ENCODE assay signal across 13 cellular contexts in genomic region chrY:20798351-20799049, GRCh38. TPM values are rescaled to one million over a fixed set of nuclear protein-coding genes. Genes with fewer than 3 reads are reported as not detected.
DNase-seq lines count a peak whose midpoint lies in the region; ATAC-seq and TF ChIP-seq lines count a peak whose summit lies in the region.
"Had no signal": no experiment of that assay in that cellular context is flagged by ENCODE, and none has a peak within 500 bp of the region (broad histone marks: within the 10 kb centered on the region; RNA-seq: fewer than 3 reads in every experiment).

No MANE protein-coding gene starts in this region.

- H3K27ac ChIP-seq in OCI-LY1 (ENCODE audit: low read depth, low read length, poor library complexity, severe bottlenecking) = no peak overlapping the region
- H3K27ac ChIP-seq in naive thymus-derived CD4-positive, alpha-beta T cell (ENCODE audit: low read depth, low read length) = no peak overlapping the region
- no peak overlapping the region for H3K27ac ChIP-seq in foreskin keratinocyte
- H3K27ac ChIP-seq: hepatocyte had no signal

- peak; percentile 61 for DNase-seq in activated CD4-positive, alpha-beta T cell treated with anti-CD3 and anti-CD28 coated beads, Interleukin-2, amount 10 ng/mL, durations not matched to agents 24 days and 14 days
- DNase-seq in activated CD4-positive, alpha-beta T cell treated with anti-CD3 and anti-CD28 coated beads, Interleukin-2, amount 50 U/mL, for 1 hour = no peak
- DNase-seq in naive thymus-derived CD4-positive, alpha-beta T cell = no peak
- DNase-seq in NCI-H146 treated with DMSO at 0.1 percent for 48 hours (lab: John Stamatoyannopoulos, UW; ENCODE audit: unreplicated experiment) = no peak
- no peak for DNase-seq in foreskin keratinocyte
- DNase-seq in ACHN = no peak
- DNase-seq: NCI-H524 treated with DMSO at 0.1 percent for 48 hours, right cardiac atrium had no signal

- H3K9ac ChIP-seq in OCI-LY1 (ENCODE audit: low read length) = no peak overlapping the region

- H3K4me3 Mint-ChIP-seq in activated CD4-positive, alpha-beta T cell treated with anti-CD3 and anti-CD28 coated beads, Interleukin-2, amount 10 ng/mL, durations not matched to agents 24 days and 14 days = peak overlapping the region; percentile 34
- peak overlapping the region in 5 of 10 donors; percentile 52 to 72 (median 69) for H3K4me3 Mint-ChIP-seq in naive thymus-derived CD4-positive, alpha-beta T cell
- H3K4me3 Mint-ChIP-seq: mesothelial cell of epicardium had no signal

- H3K4me1 ChIP-seq in OCI-LY1 (ENCODE audit: insufficient read depth, low read length, severe bottlenecking) (peaks cover 5% of the 10 kb centered on the region), foreskin keratinocyte (no peaks in the 10 kb centered on the region)
- H3K4me1 ChIP-seq in naive thymus-derived CD4-positive, alpha-beta T cell (ENCODE audit: control insufficient read depth in 2 of 2, insufficient read depth in 2 of 2, low read length in 2 of 2) = no peaks in the 10 kb centered on the region

- no peaks in the 10 kb centered on the region for H3K9me3 ChIP-seq in OCI-LY1 (ENCODE audit: low read length)
- no peaks in the 10 kb centered on the region for H3K9me3 ChIP-seq in naive thymus-derived CD4-positive, alpha-beta T cell (ENCODE audit: control insufficient read depth in 2 of 3, low read length in 3 of 3)

- H4K20me1 ChIP-seq in OCI-LY1 (ENCODE audit: insufficient read depth, low read length) = no peaks in the 10 kb centered on the region

- in situ Hi-C loops in ACHN (cut with HindIII; ENCODE audit: low pct_ligation_motif_present, low pct_unique_long_range_greater_than_20kb, low sequenced_read_pairs) = no loop called here

- peak overlapping the region; percentile 55 for H3K4me2 ChIP-seq in OCI-LY1 (ENCODE audit: low read length)
- H3K4me2 ChIP-seq: hepatocyte had no signal

- H3K27me3 ChIP-seq in OCI-LY1 (ENCODE audit: insufficient read depth, low read length) = no peaks in the 10 kb centered on the region
- no peaks in the 10 kb centered on the region for H3K27me3 ChIP-seq in naive thymus-derived CD4-positive, alpha-beta T cell (ENCODE audit: control insufficient read depth in 2 of 2, insufficient read depth in 2 of 2, low read length in 2 of 2)
- no peaks in the 10 kb centered on the region for H3K27me3 ChIP-seq in foreskin keratinocyte
- H3K27me3 ChIP-seq: hepatocyte had no signal

- intact Hi-C loops in activated CD4-positive, alpha-beta T cell treated with anti-CD3 and anti-CD28 coated beads, Interleukin-2, amount 10 ng/mL, durations not matched to agents 24 days and 14 days (cut with micrococcal nuclease) = no loop called here
- intact Hi-C loops in naive thymus-derived CD4-positive, alpha-beta T cell (cut with micrococcal nuclease) = no loop called here

- no peak overlapping the region for H2AFZ ChIP-seq in OCI-LY1 (ENCODE audit: low read length)
- H2AFZ ChIP-seq: hepatocyte had no signal

- H3K9me2 ChIP-seq in OCI-LY1 (ENCODE audit: low read depth, low read length) = no peaks in the 10 kb centered on the region

- H3K36me3 Mint-ChIP-seq in activated CD4-positive, alpha-beta T cell treated with anti-CD3 and anti-CD28 coated beads, Interleukin-2, amount 10 ng/mL, durations not matched to agents 24 days and 14 days (ENCODE audit: low read depth) = peaks cover 2% of the 10 kb centered on the region
- peaks cover 0 to 19% (median 0%) of the 10 kb centered on the region in 5 donors for H3K36me3 Mint-ChIP-seq in naive thymus-derived CD4-positive, alpha-beta T cell
- H3K36me3 Mint-ChIP-seq: mesothelial cell of epicardium, T-cell had no signal

- POLR2A ChIA-PET in naive thymus-derived CD4-positive, alpha-beta T cell (lab: Charles Lee) = no interaction called here

- peak overlapping the region; percentile 41 for H3K4me3 ChIP-seq in OCI-LY1 (ENCODE audit: low read depth, low read length, poor library complexity, severe bottlenecking)
- H3K4me3 ChIP-seq in naive thymus-derived CD4-positive, alpha-beta T cell (ENCODE audit: low read length) = peak overlapping the region; percentile 27
- H3K4me3 ChIP-seq: hepatocyte had no signal

- H3F3A ChIP-seq in OCI-LY1 (ENCODE audit: insufficient read depth, low read length) = no peaks in the 10 kb centered on the region

- ATAC-seq in HG02588 (IDR thresholded peaks at IDR 0.05; ENCODE audit: unreplicated experiment) (peak; percentile 92), foreskin keratinocyte (no peak)
- no peak for ATAC-seq in naive thymus-derived CD4-positive, alpha-beta T cell
- ATAC-seq: right cardiac atrium had no signal

- no peaks in the 10 kb centered on the region for H3K36me3 ChIP-seq in OCI-LY1 (ENCODE audit: insufficient read depth, low read length)
- H3K36me3 ChIP-seq in naive thymus-derived CD4-positive, alpha-beta T cell (ENCODE audit: control insufficient read depth in 2 of 3, insufficient read depth in 3 of 3, low read length in 3 of 3) = no peaks in the 10 kb centered on the region

- H3K9me3 Mint-ChIP-seq in activated CD4-positive, alpha-beta T cell treated with anti-CD3 and anti-CD28 coated beads, Interleukin-2, amount 10 ng/mL, durations not matched to agents 24 days and 14 days = peaks cover 4% of the 10 kb centered on the region
- peaks cover 0 to 16% (median 0%) of the 10 kb centered on the region in 11 donors for H3K9me3 Mint-ChIP-seq in naive thymus-derived CD4-positive, alpha-beta T cell
- H3K9me3 Mint-ChIP-seq: mesothelial cell of epicardium, T-cell had no signal

- no peaks in the 10 kb centered on the region for H3K79me2 ChIP-seq in OCI-LY1 (ENCODE audit: insufficient read depth, low read length)
- H3K79me2 ChIP-seq: hepatocyte had no signal

- TF ChIP-seq CTCF in OCI-LY1 (IDR thresholded peaks at IDR 0.05; ENCODE audit: low read length) = no peak
- TF ChIP-seq CTCF in foreskin keratinocyte (conservative IDR thresholded peaks at IDR 0.05) = no peak

- H3K4me1 Mint-ChIP-seq in activated CD4-positive, alpha-beta T cell treated with anti-CD3 and anti-CD28 coated beads, Interleukin-2, amount 10 ng/mL, durations not matched to agents 24 days and 14 days = peaks cover 16% of the 10 kb centered on the region
- peaks cover 0 to 18% (median 7%) of the 10 kb centered on the region in 7 donors for H3K4me1 Mint-ChIP-seq in naive thymus-derived CD4-positive, alpha-beta T cell
- H3K4me1 Mint-ChIP-seq: mesothelial cell of epicardium had no signal

- H3K27ac Mint-ChIP-seq in activated CD4-positive, alpha-beta T cell treated with anti-CD3 and anti-CD28 coated beads, Interleukin-2, amount 10 ng/mL, durations not matched to agents 24 days and 14 days = peak overlapping the region; percentile 46
- H3K27ac Mint-ChIP-seq in naive thymus-derived CD4-positive, alpha-beta T cell = peak overlapping the region in 5 of 9 donors; percentile 70 to 91 (median 80)
- H3K27ac Mint-ChIP-seq: mesothelial cell of epicardium had no signal

- CTCF ChIA-PET in naive thymus-derived CD4-positive, alpha-beta T cell (lab: Charles Lee) = no interaction called here

- H3K27me3 Mint-ChIP-seq in activated CD4-positive, alpha-beta T cell treated with anti-CD3 and anti-CD28 coated beads, Interleukin-2, amount 10 ng/mL, durations not matched to agents 24 days and 14 days = no peaks in the 10 kb centered on the region
- H3K27me3 Mint-ChIP-seq in naive thymus-derived CD4-positive, alpha-beta T cell = peaks cover 0 to 1% (median 0%) of the 10 kb centered on the region in 5 donors
- H3K27me3 Mint-ChIP-seq: T-cell had no signal

RNA-seq across cellular contexts. Expression of gene RPS4Y2, which starts 42.6 kb away (rescaled TPM):
- total RNA-seq in activated CD4-positive, alpha-beta T cell treated with anti-CD3 and anti-CD28 coated beads, Interleukin-2, amount 10 ng/mL, durations not matched to agents 24 days and 14 days = not detected in 2 replicates
- not detected for total RNA-seq in naive thymus-derived CD4-positive, alpha-beta T cell
- polyA plus RNA-seq in naive thymus-derived CD4-positive, alpha-beta T cell = not detected
- total RNA-seq in foreskin keratinocyte = not detected in 2 replicates
- not detected in 2 replicates for polyA plus RNA-seq in foreskin keratinocyte
- total RNA-seq: hepatocyte, mesothelial cell of epicardium, right cardiac atrium, T-cell had no signal
- polyA plus RNA-seq: hepatocyte, right cardiac atrium had no signal
